Comparison of ENCODE assay signal across 27 cellular contexts in genomic region chr4:158991534-158992155, GRCh38.
"Had no signal": no experiment of that assay in that cellular context is flagged by ENCODE, and none has a peak within 500 bp of the region (broad histone marks: within the 10 kb centered on the region; RNA-seq: fewer than 3 reads in every experiment).

No MANE protein-coding gene starts in this region.

- H3K4me3 ChIP-seq: esophagus squamous epithelium, heart right ventricle, left lung, mucosa of descending colon, smooth muscle cell, stomach, testis, tibial artery had no signal

- H3K27ac ChIP-seq: esophagus squamous epithelium, heart right ventricle, left lung, parathyroid adenoma, stomach, testis, tibial artery had no signal

- ATAC-seq: effector memory CD8-positive, alpha-beta T cell; heart right ventricle; left cardiac atrium; left lung; mucosa of descending colon; natural killer cell treated with Interleukin-12 subunit alpha and Interleukin-12 subunit beta and Interleukin-15 and Interleukin-18, amount 100 ng/mL, for 72 hours; sciatic nerve had no signal

- H3K36me3 ChIP-seq: esophagus squamous epithelium, heart right ventricle, left lung, stomach, tibial artery had no signal

- H3K79me2 ChIP-seq: parathyroid adenoma had no signal

- H3K27me3 ChIP-seq: esophagus squamous epithelium, heart right ventricle, left lung, stomach, testis, tibial artery had no signal

- FAIRE-seq: endometrium, islet of Langerhans had no signal

- H2AFZ ChIP-seq: parathyroid adenoma had no signal

- H3K4me2 ChIP-seq: smooth muscle cell had no signal

- H3K4me1 ChIP-seq: left lung, parathyroid adenoma, stomach, testis had no signal

- DNase-seq: dermis blood vessel endothelial cell; effector memory CD8-positive, alpha-beta T cell; erythroblast; esophagus squamous epithelium; foreskin melanocyte; glutamatergic neuron; heart right ventricle; hippocampal formation; left cardiac atrium; left lung; mesenchymal stem cell; mucosa of descending colon; naive B cell; stimulated activated CD4-positive, alpha-beta T cell treated with anti-CD3 and anti-CD28 coated beads, Interleukin-12 subunit alpha, Interleukin-12 subunit beta, amount 100 ng/mL, for 4 hours; stimulated activated CD4-positive, alpha-beta T cell treated with anti-CD3 and anti-CD28 coated beads, Interleukin-1b, Interleukin-23, amount 100 ng/mL, for 48 hours; stimulated activated CD4-positive, alpha-beta T cell treated with anti-CD3 and anti-CD28 coated beads, Interleukin-4, amount 100 ng/mL, for 1 hour; stimulated activated CD8-positive, alpha-beta memory T cell treated with anti-CD3 and anti-CD28 coated beads, Interleukin-4, amount 100 ng/mL, for 48 hours; stimulated activated naive CD4-positive, alpha-beta T cell treated with Interleukin-2 at 50 U/mL for 16 hours; stomach; testis; tibial artery had no signal

- H3K9me3 ChIP-seq: left lung, mucosa of descending colon, testis, tibial artery had no signal

- H3K9ac ChIP-seq: parathyroid adenoma had no signal
